Comparison of ENCODE assay signal across 13 cellular contexts in genomic region chr6:107690864-107691661, GRCh38.
A peak's percentile ranks its signal among the peaks of the same experiment; 100 is the strongest.
DNase-seq lines count a peak whose midpoint lies in the region; ATAC-seq and TF ChIP-seq lines count a peak whose summit lies in the region.
"Had no signal": no experiment of that assay in that cellular context is flagged by ENCODE, and none has a peak within 500 bp of the region (broad histone marks: within the 10 kb centered on the region; RNA-seq: fewer than 3 reads in every experiment).

No MANE protein-coding gene starts in this region.

- intact Hi-C loops in ovary (cut with DNase I), result loop anchor here in 1 of 4 donors (10.0 kb wide), 1 partner anchor 634 kb away; no protein-coding TSS in a partner anchor

- no peaks in the 10 kb centered on the region for H3K36me3 ChIP-seq in BLaER1
- no peaks in the 10 kb centered on the region for H3K36me3 ChIP-seq in ovary
- H3K36me3 ChIP-seq: tibial nerve had no signal

- in situ Hi-C loops in ACHN (cut with HindIII; ENCODE audit: low pct_ligation_motif_present, low pct_unique_long_range_greater_than_20kb, low sequenced_read_pairs), result no loop called here

- WGBS in ovary, 3 donors, result 7 to 14% (median 9%) methylated on average over 13 of the region's 13 CpGs

- H3K4me1 ChIP-seq in BLaER1 (peaks cover 21% of the 10 kb centered on the region), ovary (ENCODE audit: insufficient read depth) (peaks cover 10% of the 10 kb centered on the region)

- H3K4me3 ChIP-seq in BLaER1 (no peak overlapping the region), fibroblast of villous mesenchyme (ENCODE audit: low read depth, low read length) (no peak overlapping the region), ovary (no peak overlapping the region), coronary artery (no peak overlapping the region)
- H3K4me3 ChIP-seq: tibial nerve had no signal

- peak; percentile 56 for DNase-seq in NCI-H69 (lab: John Stamatoyannopoulos, UW)
- peak; percentile 56 for DNase-seq in fibroblast of villous mesenchyme (ENCODE audit: low read depth)
- peak; percentile 49 to 67 (median 57) for DNase-seq in ovary
- no peak for DNase-seq in coronary artery (ENCODE audit: low spot score)
- no peak for DNase-seq in ACHN
- DNase-seq: activated T-cell treated with anti-CD3 and anti-CD28 coated beads, Interleukin-2, amount 50 U/mL, for 1 hour; left colon; NCI-H446 treated with DMSO at 0.1 percent for 48 hours had no signal

- no peak overlapping the region for H3K27ac ChIP-seq in BLaER1
- H3K27ac ChIP-seq in ovary, result no peak overlapping the region
- no peak overlapping the region for H3K27ac ChIP-seq in coronary artery

- H3K4me2 ChIP-seq in BLaER1, result peak overlapping the region; percentile 71

- ATAC-seq in HG03457 (IDR thresholded peaks at IDR 0.05; ENCODE audit: unreplicated experiment) (no peak), GM18520 (IDR thresholded peaks at IDR 0.05; ENCODE audit: unreplicated experiment) (no peak)
- ATAC-seq: esophagus mucosa, left colon had no signal

- H3K27me3 ChIP-seq in BLaER1 (no peaks in the 10 kb centered on the region), ovary (no peaks in the 10 kb centered on the region)
- H3K27me3 ChIP-seq: tibial nerve had no signal

- H4K20me1 ChIP-seq in BLaER1, result no peaks in the 10 kb centered on the region

- H3K9me3 ChIP-seq in BLaER1 (peaks cover 15% of the 10 kb centered on the region; the same call in 1 of the 2 replicates), ovary (no peaks in the 10 kb centered on the region)
- H3K9me3 ChIP-seq: tibial nerve had no signal

- no peak overlapping the region for H3K9ac ChIP-seq in BLaER1

- no peak for TF ChIP-seq EP300 in ovary (IDR thresholded peaks at IDR 0.05)

- no peak for TF ChIP-seq CTCF in fibroblast of villous mesenchyme (IDR thresholded peaks at IDR 0.05; ENCODE audit: insufficient read depth, low read depth, low read length)
- no peak for TF ChIP-seq CTCF in ovary (IDR thresholded peaks at IDR 0.05)
- no peak for TF ChIP-seq CTCF in coronary artery (IDR thresholded peaks at IDR 0.05)

- TF ChIP-seq POLR2A in ovary (IDR thresholded peaks at IDR 0.05), result no peak

Comparison
In these comparisons a context has a peak if more than half of its experiments do, and no peak if none do; other contexts are left out.
1. DNase-seq: peak in NCI-H69 (single experiment), fibroblast of villous mesenchyme (single experiment) and ovary (5 of 5); none in coronary artery (single experiment) and ACHN (single experiment).